Comparison of ENCODE assay signal across 16 cellular contexts in genomic region chr4:123305746-123306145, GRCh38.
"Had no signal": no experiment of that assay in that cellular context is flagged by ENCODE, and none has a peak within 500 bp of the region (broad histone marks: within the 10 kb centered on the region; RNA-seq: fewer than 3 reads in every experiment).

No MANE protein-coding gene starts in this region.

- H3K4me3 Mint-ChIP-seq: activated CD8-positive, alpha-beta T cell treated with anti-CD3 and anti-CD28 coated beads, Interleukin-2, amount 10 ng/mL, durations not matched to agents 7 days and 5 days; activated naive CD8-positive, alpha-beta T cell treated with anti-CD3 and anti-CD28 coated beads, Interleukin-2, amount 50 U/mL, for 24 hours; activated T-helper 1 cell treated with anti-CD3 and anti-CD28 coated beads, Interleukin-12 subunit alpha, Interleukin-12 subunit beta, Interleukin-2, Interleukin-4 antibody, amounts not matched to agents 30 ng/mL and 10 ng/mL and 1 ng/mL, durations not matched to agents 14 hours and 24 hours and 36 hours; stimulated activated memory B cell treated with anti-CD40 and anti-IgM and Interleukin-4, amounts not matched to agents 10 μg/mL and 1 μg/mL and 100 μg/mL, for 72 hours had no signal

- H3K27ac Mint-ChIP-seq: activated CD8-positive, alpha-beta T cell treated with anti-CD3 and anti-CD28 coated beads, Interleukin-2, amount 10 ng/mL, durations not matched to agents 7 days and 5 days; activated naive CD8-positive, alpha-beta T cell treated with anti-CD3 and anti-CD28 coated beads, Interleukin-2, amount 50 U/mL, for 24 hours; activated T-helper 1 cell treated with anti-CD3 and anti-CD28 coated beads, Interleukin-12 subunit alpha, Interleukin-12 subunit beta, Interleukin-2, Interleukin-4 antibody, amounts not matched to agents 30 ng/mL and 10 ng/mL and 1 ng/mL, durations not matched to agents 14 hours and 24 hours and 36 hours; stimulated activated memory B cell treated with anti-CD40 and anti-IgM and Interleukin-4, amounts not matched to agents 10 μg/mL and 1 μg/mL and 100 μg/mL, for 72 hours had no signal

- H3K27me3 Mint-ChIP-seq: activated naive CD8-positive, alpha-beta T cell treated with anti-CD3 and anti-CD28 coated beads, Interleukin-2, amount 50 U/mL, for 24 hours; stimulated activated memory B cell treated with anti-CD40 and anti-IgM and Interleukin-4, amounts not matched to agents 10 μg/mL and 1 μg/mL and 100 μg/mL, for 72 hours had no signal

- H3K9me3 Mint-ChIP-seq: activated naive CD8-positive, alpha-beta T cell treated with anti-CD3 and anti-CD28 coated beads, Interleukin-2, amount 50 U/mL, for 24 hours; activated T-helper 1 cell treated with anti-CD3 and anti-CD28 coated beads, Interleukin-12 subunit alpha, Interleukin-12 subunit beta, Interleukin-2, Interleukin-4 antibody, amounts not matched to agents 30 ng/mL and 10 ng/mL and 1 ng/mL, durations not matched to agents 14 hours and 24 hours and 36 hours; stimulated activated memory B cell treated with anti-CD40 and anti-IgM and Interleukin-4, amounts not matched to agents 10 μg/mL and 1 μg/mL and 100 μg/mL, for 72 hours had no signal

- ATAC-seq: activated CD8-positive, alpha-beta T cell treated with anti-CD3 and anti-CD28 coated beads, Interleukin-2, amount 10 ng/mL, durations not matched to agents 7 days and 5 days; activated naive CD8-positive, alpha-beta T cell treated with anti-CD3 and anti-CD28 coated beads, Interleukin-2, amount 50 U/mL, for 24 hours; gastroesophageal sphincter; stimulated activated memory B cell treated with anti-CD40 and anti-IgM and Interleukin-4, amounts not matched to agents 10 μg/mL and 1 μg/mL and 100 μg/mL, for 72 hours had no signal

- DNase-seq: activated CD4-positive, alpha-beta T cell treated with anti-CD3 and anti-CD28 coated beads for 48 hours; activated CD8-positive, alpha-beta memory T cell treated with anti-CD3 and anti-CD28 coated beads, Interleukin-2, amount 50 U/mL, for 48 hours; activated CD8-positive, alpha-beta T cell treated with anti-CD3 and anti-CD28 coated beads, Interleukin-2, amount 10 ng/mL, durations not matched to agents 7 days and 5 days; activated naive CD4-positive, alpha-beta T cell; activated naive CD8-positive, alpha-beta T cell treated with anti-CD3 and anti-CD28 coated beads, Interleukin-2, amount 50 U/mL, for 24 hours; left ventricle myocardium inferior; mesenchymal stem cell; spleen; stimulated activated CD4-positive, alpha-beta T cell treated with anti-CD3 and anti-CD28 coated beads, Interleukin-1b, Interleukin-23, amount 100 ng/mL, for 48 hours; substantia nigra; T1000; upper lobe of left lung; WERI-Rb-1 had no signal
